9 cellular contexts compared by ENCODE assay signal in genomic region chr10:11164806-11165590, GRCh38.
A peak's percentile ranks its signal among the peaks of the same experiment; 100 is the strongest.
DNase-seq lines count a peak whose midpoint lies in the region; ATAC-seq and TF ChIP-seq lines count a peak whose summit lies in the region.
"Had no signal": no experiment of that assay in that cellular context is flagged by ENCODE, and none has a peak within 500 bp of the region (broad histone marks: within the 10 kb centered on the region; RNA-seq: fewer than 3 reads in every experiment).

No MANE protein-coding gene starts in this region.

- H3K27ac Mint-ChIP-seq in activated B cell treated with CpG ODN at 0.5 μM for 24 hours = peak overlapping the region; percentile 99

- H3K4me1 Mint-ChIP-seq in activated B cell treated with CpG ODN at 0.5 μM for 24 hours = peaks cover 58% of the 10 kb centered on the region

- peak; percentile 14 for DNase-seq in DMS79 treated with DMSO at 0.1 percent for 48 hours (lab: John Stamatoyannopoulos, UW)
- no peak for DNase-seq in DMS79 (lab: John Stamatoyannopoulos, UW)
- peak; percentile 65 for DNase-seq in activated B cell treated with CpG ODN at 0.5 μM for 24 hours
- DNase-seq in cerebellar cortex (ENCODE audit: low spot score) = peak; percentile 57
- DNase-seq in left colon = peak; percentile 47 to 61
- peak; percentile 69 to 74 for DNase-seq in stimulated activated CD4-positive, alpha-beta T cell treated with anti-CD3 and anti-CD28 coated beads, Interleukin-15, amount 100 ng/mL, for 48 hours (ENCODE audit: low read depth in 2 of 2)

- H3K36me3 ChIP-seq in HUES48 (ENCODE audit: control insufficient read depth, insufficient read depth, low read length) = no peaks in the 10 kb centered on the region; the same call in 1 of the 2 replicates

- CTCF ChIA-PET in activated B cell treated with CpG ODN at 0.5 μM for 24 hours (lab: Charles Lee) = interaction anchor here (1.0 to 5.6 kb wide), 11 partner anchors 10 to 105 kb away, joined by 4 to 44 read pairs (median 13); no protein-coding TSS in a partner anchor

- H3K4me1 ChIP-seq in HUES48 (ENCODE audit: control insufficient read depth, insufficient read depth, low read length) = peaks cover 43% of the 10 kb centered on the region

- H3K4me3 ChIP-seq in HUES48 (ENCODE audit: low read depth, low read length) = peak overlapping the region; percentile 64

- peak overlapping the region; percentile 11; the same call in 1 of the 2 replicates for H3K9ac ChIP-seq in HUES48 (ENCODE audit: low read depth, low read length)

- H3K9me3 Mint-ChIP-seq in activated B cell treated with CpG ODN at 0.5 μM for 24 hours = no peaks in the 10 kb centered on the region

- POLR2A ChIA-PET in activated B cell treated with CpG ODN at 0.5 μM for 24 hours (lab: Charles Lee) = interaction anchor here (0.6 to 5.6 kb wide), 34 partner anchors 11 to 877 kb away, joined by 3 to 151 read pairs (median 6); no protein-coding TSS in a partner anchor

- H3K27me3 ChIP-seq in HUES48 (ENCODE audit: control insufficient read depth, insufficient read depth, low read length) = peaks cover 4% of the 10 kb centered on the region; the same call in 1 of the 2 replicates

- no peaks in the 10 kb centered on the region for H3K27me3 Mint-ChIP-seq in activated B cell treated with CpG ODN at 0.5 μM for 24 hours

- TF ChIP-seq CTCF in activated B cell treated with CpG ODN at 0.5 μM for 24 hours (IDR thresholded peaks at IDR 0.05) = no peak

- ATAC-seq in activated B cell treated with CpG ODN at 0.5 μM for 24 hours (ENCODE audit: low read depth) = peak; percentile 46
- ATAC-seq in left colon = peak; percentile 34
- ATAC-seq in HG03139 (IDR thresholded peaks at IDR 0.05; ENCODE audit: unreplicated experiment) = no peak

- H3K27ac ChIP-seq in HUES48 (ENCODE audit: low read depth, low read length) = no peak overlapping the region
- H3K27ac ChIP-seq: 22Rv1 had no signal

- intact Hi-C loops in activated B cell treated with CpG ODN at 0.5 μM for 24 hours (cut with micrococcal nuclease) = loop anchor here (2.0 to 10.0 kb wide), 3 partner anchors 148 to 1030 kb away; partner anchors contain the start of genes CDC123, CELF2 and NUDT5
- intact Hi-C loops in left colon (cut with DNase I, micrococcal nuclease) = no loop called here

- no peaks in the 10 kb centered on the region; the same call in 1 of the 2 replicates for H3K9me3 ChIP-seq in HUES48 (ENCODE audit: control insufficient read depth, insufficient read depth, low read length)

- peaks cover 27% of the 10 kb centered on the region for H3K36me3 Mint-ChIP-seq in activated B cell treated with CpG ODN at 0.5 μM for 24 hours (ENCODE audit: low read depth)

- no peak overlapping the region for H3K4me3 Mint-ChIP-seq in activated B cell treated with CpG ODN at 0.5 μM for 24 hours
